Comparison of ENCODE assay signal across 18 cellular contexts in genomic region chr18:37717656-37718055, GRCh38.
DNase-seq lines count a peak whose midpoint lies in the region.
"Had no signal": no experiment of that assay in that cellular context is flagged by ENCODE, and none has a peak within 500 bp of the region (broad histone marks: within the 10 kb centered on the region; RNA-seq: fewer than 3 reads in every experiment).

No MANE protein-coding gene starts in this region.

- H3K27ac Mint-ChIP-seq in activated naive CD4-positive, alpha-beta T cell treated with anti-CD3 and anti-CD28 coated beads for 36 hours = no peak overlapping the region
- H3K27ac Mint-ChIP-seq: B cell; CD4-positive, alpha-beta T cell; CD8-positive, alpha-beta T cell had no signal

- no peak overlapping the region for H2AK5ac ChIP-seq in trophoblast cell (ENCODE audit: low read length)

- no peak overlapping the region for H4K8ac ChIP-seq in trophoblast cell (ENCODE audit: low read depth, low read length)

- no peak overlapping the region for H3K18ac ChIP-seq in trophoblast cell (ENCODE audit: low read length)

- H3K9me3 ChIP-seq in trophoblast cell (ENCODE audit: insufficient read depth, low read depth, low read length) = no peaks in the 10 kb centered on the region
- H3K9me3 ChIP-seq: A549; BLaER1 treated with 17β-estradiol and CSF1 and Interleukin-3, amounts not matched to agents 10 nM and 100 nM; Caco-2 had no signal

- H3K79me1 ChIP-seq in trophoblast cell (ENCODE audit: low read length) = no peaks in the 10 kb centered on the region

- no peak overlapping the region for H2AFZ ChIP-seq in trophoblast cell (ENCODE audit: insufficient read depth, low read length, poor library complexity)

- CTCF ChIA-PET in activated naive CD4-positive, alpha-beta T cell treated with anti-CD3 and anti-CD28 coated beads for 36 hours (lab: Charles Lee) = interaction anchor here (0.7 kb wide), 1 partner anchor 19 kb away, joined by 3 read pairs; no protein-coding TSS in a partner anchor

- no peak overlapping the region for H3K23ac ChIP-seq in trophoblast cell (ENCODE audit: low read length)

- H3K79me2 ChIP-seq in trophoblast cell (ENCODE audit: control insufficient read depth, insufficient read depth, low read length, poor library complexity) = no peaks in the 10 kb centered on the region

- no peaks in the 10 kb centered on the region for H3K4me1 Mint-ChIP-seq in activated naive CD4-positive, alpha-beta T cell treated with anti-CD3 and anti-CD28 coated beads for 36 hours (ENCODE audit: low read depth)
- H3K4me1 Mint-ChIP-seq: B cell had no signal

- no peaks in the 10 kb centered on the region for H3K36me3 ChIP-seq in trophoblast cell (ENCODE audit: control insufficient read depth in 1 of 2, insufficient read depth in 2 of 2, low read length in 2 of 2)
- H3K36me3 ChIP-seq: BLaER1 treated with 17β-estradiol and CSF1 and Interleukin-3, amounts not matched to agents 10 nM and 100 nM had no signal

- no peaks in the 10 kb centered on the region for H3K36me3 Mint-ChIP-seq in activated naive CD4-positive, alpha-beta T cell treated with anti-CD3 and anti-CD28 coated beads for 36 hours (ENCODE audit: low read depth)
- H3K36me3 Mint-ChIP-seq: CD8-positive, alpha-beta T cell had no signal

- H3K9ac ChIP-seq in trophoblast cell (ENCODE audit: low read length) = peak overlapping the region; percentile 12
- H3K9ac ChIP-seq: BLaER1 treated with 17β-estradiol and CSF1 and Interleukin-3, amounts not matched to agents 10 nM and 100 nM had no signal

- peak; percentile 83 for DNase-seq in G401 (ENCODE audit: low spot score)
- peak; percentile 77 for DNase-seq in cerebellar cortex (ENCODE audit: low spot score)
- DNase-seq in trophoblast cell = no peak
- no peak for DNase-seq in putamen (ENCODE audit: low spot score)
- DNase-seq in activated naive CD4-positive, alpha-beta T cell treated with anti-CD3 and anti-CD28 coated beads for 36 hours = no peak
- DNase-seq: AML-193; Caco-2; Calu3; CD4-positive, alpha-beta T cell; CD8-positive, alpha-beta T cell; DMS79 treated with DMSO at 0.1 percent for 48 hours; GDM1 had no signal

- H3K4me2 ChIP-seq in trophoblast cell (ENCODE audit: low read length) = no peak overlapping the region
- H3K4me2 ChIP-seq: A549; BLaER1 treated with 17β-estradiol and CSF1 and Interleukin-3, amounts not matched to agents 10 nM and 100 nM had no signal

- H2BK12ac ChIP-seq in trophoblast cell (ENCODE audit: low read length) = no peak overlapping the region

- no peaks in the 10 kb centered on the region for H3K27me3 Mint-ChIP-seq in activated naive CD4-positive, alpha-beta T cell treated with anti-CD3 and anti-CD28 coated beads for 36 hours (ENCODE audit: low read depth)
- H3K27me3 Mint-ChIP-seq: B cell; CD4-positive, alpha-beta T cell had no signal

- H2BK120ac ChIP-seq in trophoblast cell (ENCODE audit: insufficient read depth, low read length, poor library complexity) = no peak overlapping the region

- no peaks in the 10 kb centered on the region for H3K4me1 ChIP-seq in trophoblast cell (ENCODE audit: control insufficient read depth in 1 of 2, insufficient read depth in 2 of 2, low read length in 2 of 2)
- H3K4me1 ChIP-seq: A549, Caco-2 had no signal

- H3K9me3 Mint-ChIP-seq in activated naive CD4-positive, alpha-beta T cell treated with anti-CD3 and anti-CD28 coated beads for 36 hours = no peaks in the 10 kb centered on the region
- H3K9me3 Mint-ChIP-seq: CD4-positive, alpha-beta T cell; CD8-positive, alpha-beta T cell had no signal

- WGBS in trophoblast cell (ENCODE audit: extremely low coverage, insufficient coverage, insufficient read length) = no CpG with 5 or more reads among the region's 2 CpGs

- no peak overlapping the region for H3K4me3 ChIP-seq in trophoblast cell (ENCODE audit: low read depth, low read length)
- H3K4me3 ChIP-seq: A549; BLaER1 treated with 17β-estradiol and CSF1 and Interleukin-3, amounts not matched to agents 10 nM and 100 nM; GM12878 had no signal

- no peak overlapping the region for H3K14ac ChIP-seq in trophoblast cell (ENCODE audit: low read length)

- H4K91ac ChIP-seq in trophoblast cell (ENCODE audit: low read depth, low read length) = no peak overlapping the region

- no peak overlapping the region for H4K12ac ChIP-seq in trophoblast cell (ENCODE audit: low read depth, low read length)

- intact Hi-C loops in activated naive CD4-positive, alpha-beta T cell treated with anti-CD3 and anti-CD28 coated beads for 36 hours (cut with micrococcal nuclease) = no loop called here

- no peak overlapping the region for H3K4me3 Mint-ChIP-seq in activated naive CD4-positive, alpha-beta T cell treated with anti-CD3 and anti-CD28 coated beads for 36 hours
- H3K4me3 Mint-ChIP-seq: B cell; CD4-positive, alpha-beta T cell; CD8-positive, alpha-beta T cell had no signal

- H3K27ac ChIP-seq in trophoblast cell (ENCODE audit: low read depth, low read length) = no peak overlapping the region
- H3K27ac ChIP-seq: 22Rv1; A549; BLaER1 treated with 17β-estradiol and CSF1 and Interleukin-3, amounts not matched to agents 10 nM and 100 nM; C4-2B had no signal

- H3K27me3 ChIP-seq in trophoblast cell (ENCODE audit: insufficient read depth, low read length) = no peaks in the 10 kb centered on the region
- H3K27me3 ChIP-seq: BLaER1 treated with 17β-estradiol and CSF1 and Interleukin-3, amounts not matched to agents 10 nM and 100 nM had no signal

- H2BK5ac ChIP-seq in trophoblast cell (ENCODE audit: low read depth, low read length, poor library complexity) = no peak overlapping the region

- no peak overlapping the region for H3K4ac ChIP-seq in trophoblast cell (ENCODE audit: low read depth, low read length)

- in situ Hi-C loops in G401 (cut with HindIII; ENCODE audit: low sequenced_read_pairs) = no loop called here

Comparison
In these comparisons a context has a peak if more than half of its experiments do, and no peak if none do; other contexts are left out.
1. DNase-seq: peak in G401 (single experiment) and cerebellar cortex (single experiment); none in trophoblast cell (0 of 2), putamen (single experiment) and activated naive CD4-positive, alpha-beta T cell treated with anti-CD3 and anti-CD28 coated beads for 36 hours (single experiment).